22 cellular contexts compared by ENCODE assay signal in genomic region chr9:596701-597100, GRCh38.
DNase-seq lines count a peak whose midpoint lies in the region; ATAC-seq, FAIRE-seq and TF ChIP-seq lines count a peak whose summit lies in the region.
"Had no signal": no experiment of that assay in that cellular context is flagged by ENCODE, and none has a peak within 500 bp of the region (broad histone marks: within the 10 kb centered on the region; RNA-seq: fewer than 3 reads in every experiment).

No MANE protein-coding gene starts in this region.

- TF ChIP-seq EP300 in A549 (IDR thresholded peaks at IDR 0.05): no peak

- peaks cover 0 to 6% (median 0%) of the 10 kb centered on the region in 11 donors for H3K9me3 ChIP-seq in heart right ventricle
- H3K9me3 ChIP-seq in right atrium auricular region: no peaks in the 10 kb centered on the region
- H3K9me3 ChIP-seq in A549: 0 out of 3 replicates have a peak, but pooled peaks cover under 1% of the 10 kb centered on the region
- H3K9me3 ChIP-seq: BLaER1 treated with 17β-estradiol and CSF1 and Interleukin-3, amounts not matched to agents 10 nM and 100 nM had no signal

- H3K27ac ChIP-seq in heart right ventricle (peak overlapping the region in 7 of 10 donors; percentile 22 to 86 (median 81)), right atrium auricular region (peak overlapping the region; percentile 62 to 85), A549 (no peak overlapping the region)
- H3K27ac ChIP-seq: BLaER1 treated with 17β-estradiol and CSF1 and Interleukin-3, amounts not matched to agents 10 nM and 100 nM; C4-2B had no signal

- TF ChIP-seq CTCF in heart right ventricle (IDR thresholded peaks at IDR 0.05): no peak
- TF ChIP-seq CTCF in right atrium auricular region (IDR thresholded peaks at IDR 0.05): no peak
- no peak for TF ChIP-seq CTCF in A549 (IDR thresholded peaks at IDR 0.05)

- no peak for TF ChIP-seq POLR2A in A549 (IDR thresholded peaks at IDR 0.05; ENCODE audit: low read length)

- intact Hi-C loops in heart right ventricle (cut with DNase I) (loop anchor here in 2 of 10 donors (10.0 kb wide), 2 partner anchors 62 to 92 kb away; partner anchors contain the start of gene KANK1 (in 1 of the 2)), cardiac septum (cut with DNase I) (no loop called here), Right ventricle myocardium inferior (cut with DNase I) (loop anchor here (5.0 kb wide), 1 partner anchor 94 kb away; the partner anchor contains the start of gene KANK1)

- H3K36me3 ChIP-seq in heart right ventricle (no peaks in the 10 kb centered on the region), right atrium auricular region (no peaks in the 10 kb centered on the region)
- H3K36me3 ChIP-seq: BLaER1 treated with 17β-estradiol and CSF1 and Interleukin-3, amounts not matched to agents 10 nM and 100 nM had no signal

- no peak for TF ChIP-seq RAD21 in A549 (conservative IDR thresholded peaks at IDR 0.05 in 1 of 2, IDR thresholded peaks at IDR 0.05 in 1 of 2)

- peak; percentile 32 for FAIRE-seq in A549 (lab: Jason Lieb, UNC)
- FAIRE-seq: A204.1, D721Med, G401.6, GM12891 had no signal

- no peaks in the 10 kb centered on the region for H3K27me3 ChIP-seq in heart right ventricle
- no peaks in the 10 kb centered on the region for H3K27me3 ChIP-seq in right atrium auricular region
- H3K27me3 ChIP-seq: BLaER1 treated with 17β-estradiol and CSF1 and Interleukin-3, amounts not matched to agents 10 nM and 100 nM had no signal

- CTCF ChIA-PET in A549 (lab: Yijun Ruan, JAX): interaction anchor here (0.8 to 1.3 kb wide), 3 partner anchors 16 to 211 kb away, joined by 3 read pairs; no protein-coding TSS in a partner anchor

- H3K4me3 ChIP-seq in heart right ventricle (peak overlapping the region in 5 of 10 donors; percentile 6 to 37 (median 36)), right atrium auricular region (peak overlapping the region in 1 of 2 donors; percentile 24), A549 (no peak overlapping the region)
- H3K4me3 ChIP-seq: BLaER1 treated with 17β-estradiol and CSF1 and Interleukin-3, amounts not matched to agents 10 nM and 100 nM had no signal

- DNase-seq in heart right ventricle: no peak
- no peak for DNase-seq in cardiac septum (ENCODE audit: low spot score)
- DNase-seq in right atrium auricular region (ENCODE audit: low spot score): no peak
- no peak for DNase-seq in Right ventricle myocardium inferior (ENCODE audit: missing footprints)
- no peak for DNase-seq in A549 (ENCODE audit: low read depth in 1 of 2, low spot score in 1 of 2)
- DNase-seq in nucleus accumbens (lab: John Stamatoyannopoulos, UW): no peak
- DNase-seq: 8988T; AML-193; Caco-2; Calu3; CD4-positive, alpha-beta T cell; CD8-positive, alpha-beta T cell; DMS79 treated with DMSO at 0.1 percent for 48 hours; GF-D8 had no signal

- ATAC-seq in heart right ventricle (no peak), Right ventricle myocardium inferior (no peak), A549 (no peak), GM18861 (IDR thresholded peaks at IDR 0.05; ENCODE audit: unreplicated experiment) (peak; percentile 80), HG03520 (IDR thresholded peaks at IDR 0.05; ENCODE audit: unreplicated experiment) (no peak)
- ATAC-seq: CD8-positive, alpha-beta T cell had no signal

- H3K4me1 ChIP-seq in heart right ventricle (peaks cover 0 to 41% (median 8%) of the 10 kb centered on the region in 9 donors), right atrium auricular region (peaks cover 0 to 7% of the 10 kb centered on the region in 2 donors), A549 (peaks cover 21% of the 10 kb centered on the region)
- H3K4me1 ChIP-seq: BLaER1 treated with 17β-estradiol and CSF1 and Interleukin-3, amounts not matched to agents 10 nM and 100 nM had no signal

- POLR2A ChIA-PET in A549 (lab: Yijun Ruan, JAX): no interaction called here

- WGBS in heart right ventricle, 2 donors: 81 to 92% methylated on average over 2 of the region's 2 CpGs
- 91% methylated on average over 2 of the region's 2 CpGs for WGBS in A549 (ENCODE audit: missing lambda C conversion rate)

- H3K4me2 ChIP-seq in A549: no peak overlapping the region
- H3K4me2 ChIP-seq: BLaER1 treated with 17β-estradiol and CSF1 and Interleukin-3, amounts not matched to agents 10 nM and 100 nM had no signal

TF ChIP-seq in A549, 52 proteins besides CTCF, POLR2A, EP300 and RAD21:
- no peak for TF ChIP-seq NFE2L2 (conservative IDR thresholded peaks at IDR 0.05; ENCODE audit: low read length)
- no peak for TF ChIP-seq POLR2AphosphoS2 (conservative IDR thresholded peaks at IDR 0.05; ENCODE audit: low read length)
- no peak for TF ChIP-seq EHMT2 (IDR thresholded peaks at IDR 0.05; ENCODE audit: low read depth)
- TF ChIP-seq, protein P1, sequence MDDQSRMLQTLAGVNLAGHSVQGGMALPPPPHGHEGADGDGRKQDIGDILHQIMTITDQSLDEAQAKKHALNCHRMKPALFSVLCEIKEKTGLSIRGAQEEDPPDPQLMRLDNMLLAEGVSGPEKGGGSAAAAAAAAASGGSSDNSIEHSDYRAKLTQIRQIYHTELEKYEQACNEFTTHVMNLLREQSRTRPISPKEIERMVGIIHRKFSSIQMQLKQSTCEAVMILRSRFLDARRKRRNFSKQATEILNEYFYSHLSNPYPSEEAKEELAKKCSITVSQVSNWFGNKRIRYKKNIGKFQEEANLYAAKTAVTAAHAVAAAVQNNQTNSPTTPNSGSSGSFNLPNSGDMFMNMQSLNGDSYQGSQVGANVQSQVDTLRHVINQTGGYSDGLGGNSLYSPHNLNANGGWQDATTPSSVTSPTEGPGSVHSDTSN (IDR thresholded peaks at IDR 0.05): no peak
- TF ChIP-seq RARB (CRISPR knock-in tag; IDR thresholded peaks at IDR 0.05): no peak
- no peak for TF ChIP-seq CHD2 (IDR thresholded peaks at IDR 0.05; ENCODE audit: low read length, partially characterized antibody)
- no peak for TF ChIP-seq TFCP2L1 (CRISPR knock-in tag; IDR thresholded peaks at IDR 0.05)
- no peak for TF ChIP-seq KDM1A (IDR thresholded peaks at IDR 0.05; ENCODE audit: low read depth)
- TF ChIP-seq RCOR1 (IDR thresholded peaks at IDR 0.05; ENCODE audit: low read depth, low read length): no peak
- no peak for TF ChIP-seq BHLHE40 (IDR thresholded peaks at IDR 0.05; ENCODE audit: low read depth, low read length)
- TF ChIP-seq KDM5A (IDR thresholded peaks at IDR 0.05): no peak
- TF ChIP-seq E2F6 (IDR thresholded peaks at IDR 0.05; ENCODE audit: borderline replicate concordance, low read depth): no peak
- no peak for TF ChIP-seq MAZ (IDR thresholded peaks at IDR 0.05; ENCODE audit: borderline replicate concordance, low read depth, low read length)
- no peak for TF ChIP-seq RFX5 (IDR thresholded peaks at IDR 0.05)
- no peak for TF ChIP-seq HOXB13 (CRISPR knock-in tag; IDR thresholded peaks at IDR 0.05; ENCODE audit: low read depth)
- no peak for TF ChIP-seq ESRRA (IDR thresholded peaks at IDR 0.05; ENCODE audit: borderline replicate concordance, low read length)
- no peak for TF ChIP-seq RNF2 (IDR thresholded peaks at IDR 0.05; ENCODE audit: borderline replicate concordance, low read depth)

Comparison
In these comparisons a context has a peak if more than half of its experiments do, and no peak if none do; other contexts are left out.
1. H3K27ac ChIP-seq: peak in heart right ventricle (7 of 10) and right atrium auricular region (2 of 2); none in A549 (0 of 2).